Comparison of ENCODE assay signal across 1 cellular context in genomic region chr19:18422530-18423191, GRCh38.
TF ChIP-seq lines count a peak whose summit lies in the region.

No MANE protein-coding gene starts in this region.

TF ChIP-seq in H1, 55 proteins besides CTCF, POLR2A, EP300 and RAD21:
- TF ChIP-seq, protein P1, sequence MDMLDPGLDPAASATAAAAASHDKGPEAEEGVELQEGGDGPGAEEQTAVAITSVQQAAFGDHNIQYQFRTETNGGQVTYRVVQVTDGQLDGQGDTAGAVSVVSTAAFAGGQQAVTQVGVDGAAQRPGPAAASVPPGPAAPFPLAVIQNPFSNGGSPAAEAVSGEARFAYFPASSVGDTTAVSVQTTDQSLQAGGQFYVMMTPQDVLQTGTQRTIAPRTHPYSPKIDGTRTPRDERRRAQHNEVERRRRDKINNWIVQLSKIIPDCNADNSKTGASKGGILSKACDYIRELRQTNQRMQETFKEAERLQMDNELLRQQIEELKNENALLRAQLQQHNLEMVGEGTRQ (IDR thresholded peaks at IDR 0.05; ENCODE audit: low read length), result no peak
- no peak for TF ChIP-seq YY1 (IDR thresholded peaks at IDR 0.05; ENCODE audit: low read depth, low read length)
- TF ChIP-seq, protein P2, sequence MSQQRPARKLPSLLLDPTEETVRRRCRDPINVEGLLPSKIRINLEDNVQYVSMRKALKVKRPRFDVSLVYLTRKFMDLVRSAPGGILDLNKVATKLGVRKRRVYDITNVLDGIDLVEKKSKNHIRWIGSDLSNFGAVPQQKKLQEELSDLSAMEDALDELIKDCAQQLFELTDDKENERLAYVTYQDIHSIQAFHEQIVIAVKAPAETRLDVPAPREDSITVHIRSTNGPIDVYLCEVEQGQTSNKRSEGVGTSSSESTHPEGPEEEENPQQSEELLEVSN (IDR thresholded peaks at IDR 0.05), result no peak
